Comparison of ENCODE assay signal across 14 cellular contexts in the genomic region with DNA sequence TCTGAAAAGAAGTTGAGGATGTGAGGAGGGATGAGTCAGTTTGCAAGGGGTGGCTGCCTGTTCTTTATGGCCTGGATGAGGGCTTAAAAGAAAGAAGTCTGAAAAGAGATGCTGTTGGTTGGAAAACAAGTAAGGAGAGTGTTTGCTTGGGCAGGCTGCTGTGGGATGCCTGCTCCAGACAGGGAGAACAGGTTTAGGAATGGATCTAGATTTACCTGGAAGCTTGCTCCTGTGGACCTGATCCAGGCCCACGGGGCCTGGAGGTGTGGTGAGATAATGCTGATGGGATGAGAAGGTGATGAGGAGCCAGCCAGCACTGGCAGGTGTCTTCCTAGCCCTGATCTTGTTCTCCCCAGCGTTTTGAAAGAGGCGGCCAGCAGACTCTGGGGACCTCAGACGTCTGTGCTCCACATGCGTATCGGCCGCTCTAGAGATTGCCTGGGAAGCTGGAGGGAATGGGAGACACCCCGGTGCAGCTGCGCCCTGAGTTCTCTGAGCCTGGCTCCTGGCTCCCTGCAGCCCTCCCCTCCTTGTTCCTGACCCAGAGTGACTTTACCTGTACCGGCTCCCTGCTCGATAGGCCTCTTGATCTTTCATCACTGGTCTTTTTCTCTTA.
"Had no signal": no experiment of that assay in that cellular context is flagged by ENCODE, and none has a peak within 500 bp of the region (broad histone marks: within the 10 kb centered on the region; RNA-seq: fewer than 3 reads in every experiment).

No MANE protein-coding gene starts in this region.

- DNase-seq: activated CD4-positive, alpha-beta T cell treated with anti-CD3 and anti-CD28 coated beads for 1 hour; activated CD8-positive, alpha-beta T cell treated with anti-CD3 and anti-CD28 coated beads for 36 hours; activated naive CD4-positive, alpha-beta T cell treated with anti-CD3 and anti-CD28 coated beads, Interleukin-2, amount 50 U/mL, for 16 hours; amygdala; brain microvascular endothelial cell; dorsolateral prefrontal cortex; foreskin keratinocyte; left lung; retina; SJCRH30; stimulated activated CD4-positive, alpha-beta T cell treated with anti-CD3 and anti-CD28 coated beads, Interleukin-4, amount 100 ng/mL, for 4 hours; transverse colon had no signal

- ATAC-seq: activated CD8-positive, alpha-beta T cell treated with anti-CD3 and anti-CD28 coated beads for 36 hours; foreskin keratinocyte; left lung had no signal

- H3K27ac Mint-ChIP-seq: activated CD8-positive, alpha-beta T cell treated with anti-CD3 and anti-CD28 coated beads for 36 hours; activated T-helper 2 cell treated with anti-CD3 and anti-CD28 coated beads, Interferon-gamma antibody, Interleukin-2, Interleukin-4, amounts not matched to agents 10 μg/mL and 5 μg/mL and 100 μg/mL, durations not matched to agents 14 hours and 24 hours and 36 hours; memory B cell had no signal

- H3K4me3 Mint-ChIP-seq: activated CD8-positive, alpha-beta T cell treated with anti-CD3 and anti-CD28 coated beads for 36 hours; memory B cell had no signal

- H3K9me3 Mint-ChIP-seq: activated CD8-positive, alpha-beta T cell treated with anti-CD3 and anti-CD28 coated beads for 36 hours; activated T-helper 2 cell treated with anti-CD3 and anti-CD28 coated beads, Interferon-gamma antibody, Interleukin-2, Interleukin-4, amounts not matched to agents 10 μg/mL and 5 μg/mL and 100 μg/mL, durations not matched to agents 14 hours and 24 hours and 36 hours; memory B cell had no signal

- H3K27me3 Mint-ChIP-seq: activated CD8-positive, alpha-beta T cell treated with anti-CD3 and anti-CD28 coated beads for 36 hours; memory B cell had no signal

- H3K4me1 Mint-ChIP-seq: memory B cell had no signal
